10 cellular contexts compared by ENCODE assay signal in genomic region chr7:74372060-74372408, GRCh38.
A peak's percentile ranks its signal among the peaks of the same experiment; 100 is the strongest.
DNase-seq lines count a peak whose midpoint lies in the region; ATAC-seq and TF ChIP-seq lines count a peak whose summit lies in the region.
"Had no signal": no experiment of that assay in that cellular context is flagged by ENCODE, and none has a peak within 500 bp of the region (broad histone marks: within the 10 kb centered on the region; RNA-seq: fewer than 3 reads in every experiment).

No MANE protein-coding gene starts in this region.

- H3F3A ChIP-seq in smooth muscle cell (ENCODE audit: low read depth) (no peaks in the 10 kb centered on the region), GM23248 (ENCODE audit: insufficient read depth) (no peaks in the 10 kb centered on the region)

- H3K27me3 ChIP-seq in HUES6 (ENCODE audit: control insufficient read depth, insufficient read depth, low read length), result no peaks in the 10 kb centered on the region
- no peaks in the 10 kb centered on the region for H3K27me3 ChIP-seq in layer of hippocampus (ENCODE audit: control insufficient read depth, insufficient read depth, low read length)
- no peaks in the 10 kb centered on the region for H3K27me3 ChIP-seq in stomach
- H3K27me3 ChIP-seq in CD8-positive, alpha-beta memory T cell (ENCODE audit: insufficient read depth, low read length, poor library complexity, severe bottlenecking), result no peaks in the 10 kb centered on the region
- no peaks in the 10 kb centered on the region for H3K27me3 ChIP-seq in smooth muscle cell (ENCODE audit: low read depth)
- H3K27me3 ChIP-seq in GM23248 (replicated peaks; ENCODE audit: insufficient read depth), result no peaks in the 10 kb centered on the region

- H4K20me1 ChIP-seq in smooth muscle cell (ENCODE audit: low read depth), result no peaks in the 10 kb centered on the region
- no peaks in the 10 kb centered on the region for H4K20me1 ChIP-seq in GM23248 (ENCODE audit: insufficient read depth)

- H3K9me3 ChIP-seq in HUES6 (ENCODE audit: control insufficient read depth, insufficient read depth, low read depth, low read length) (no peaks in the 10 kb centered on the region), stomach (no peaks in the 10 kb centered on the region), smooth muscle cell (replicated peaks; ENCODE audit: low read depth) (no peaks in the 10 kb centered on the region), GM23248 (ENCODE audit: low read depth) (no peaks in the 10 kb centered on the region)
- no peaks in the 10 kb centered on the region for H3K9me3 ChIP-seq in CD8-positive, alpha-beta memory T cell (ENCODE audit: low read length)

- H3K27ac ChIP-seq in HUES6 (ENCODE audit: low read depth, low read length) (peak overlapping the region; percentile 47; the same call in 1 of the 2 replicates), layer of hippocampus (ENCODE audit: low read depth, low read length) (peak overlapping the region; percentile 95), stomach (peak overlapping the region in 4 of 5 donors; percentile 65 to 81 (median 68)), smooth muscle cell (ENCODE audit: low read depth) (no peak overlapping the region), GM23248 (no peak overlapping the region)
- no peak overlapping the region for H3K27ac ChIP-seq in CD8-positive, alpha-beta memory T cell (ENCODE audit: low read depth, low read length)
- H3K27ac ChIP-seq: VCaP had no signal

- peaks cover 21% of the 10 kb centered on the region; the same call in 1 of the 2 replicates for H3K4me1 ChIP-seq in HUES6 (ENCODE audit: control insufficient read depth, insufficient read depth, low read length)
- H3K4me1 ChIP-seq in stomach, result peaks cover 15 to 35% (median 24%) of the 10 kb centered on the region in 4 donors
- peaks cover 5% of the 10 kb centered on the region for H3K4me1 ChIP-seq in CD8-positive, alpha-beta memory T cell (ENCODE audit: insufficient read depth, low read length)
- H3K4me1 ChIP-seq in smooth muscle cell (ENCODE audit: low read depth), result no peaks in the 10 kb centered on the region
- H3K4me1 ChIP-seq in GM23248 (ENCODE audit: insufficient read depth), result no peaks in the 10 kb centered on the region

- H3K4me1 Mint-ChIP-seq in central memory CD8-positive, alpha-beta T cell, result peaks cover 15% of the 10 kb centered on the region
- H3K4me1 Mint-ChIP-seq in CD8-positive, alpha-beta memory T cell, result peaks cover 3 to 11% (median 11%) of the 10 kb centered on the region in 3 donors

- no peaks in the 10 kb centered on the region for H3K79me2 ChIP-seq in smooth muscle cell (ENCODE audit: low read depth)
- H3K79me2 ChIP-seq in GM23248 (ENCODE audit: insufficient read depth), result no peaks in the 10 kb centered on the region

- no peak for DNase-seq in central memory CD8-positive, alpha-beta T cell (ENCODE audit: low spot score in 2 of 2)
- no peak for DNase-seq in stomach
- DNase-seq in activated CD4-positive, alpha-beta T cell treated with anti-CD3 and anti-CD28 coated beads for 4 hours, result no peak
- DNase-seq in CD8-positive, alpha-beta memory T cell, result no peak
- no peak for DNase-seq in smooth muscle cell (lab: John Stamatoyannopoulos, UW; ENCODE audit: unreplicated experiment)
- DNase-seq in GM23248, result no peak
- DNase-seq: SHP77 treated with DMSO at 0.1 percent for 48 hours had no signal

- no peaks in the 10 kb centered on the region for H3K9me3 Mint-ChIP-seq in central memory CD8-positive, alpha-beta T cell
- H3K9me3 Mint-ChIP-seq in CD8-positive, alpha-beta memory T cell, result no peaks in the 10 kb centered on the region

- in situ Hi-C loops in GM23248 (cut with MboI), result no loop called here

- no peaks in the 10 kb centered on the region for H3K27me3 Mint-ChIP-seq in central memory CD8-positive, alpha-beta T cell
- H3K27me3 Mint-ChIP-seq in CD8-positive, alpha-beta memory T cell, result no peaks in the 10 kb centered on the region

- WGBS in stomach, 5 donors, result 35 to 54% (median 48%) methylated on average over 8 of the region's 8 CpGs
- WGBS in smooth muscle cell (ENCODE audit: low lambda C conversion rate), result 29% methylated on average over 8 of the region's 8 CpGs
- WGBS in GM23248 (ENCODE audit: low coverage in 1 of 2, low lambda C conversion rate in 2 of 2, missing lambda C conversion rate in 2 of 2), 2 experiments, result 78 to 83% methylated on average over 8 of the region's 8 CpGs

- CTCF ChIA-PET in CD8-positive, alpha-beta memory T cell (lab: Charles Lee), result no interaction called here

- peak overlapping the region; percentile 18 for H3K4me3 Mint-ChIP-seq in central memory CD8-positive, alpha-beta T cell
- H3K4me3 Mint-ChIP-seq in CD8-positive, alpha-beta memory T cell, result peak overlapping the region in 2 of 7 donors; percentile 34 to 65

- H3K9me2 ChIP-seq in GM23248 (ENCODE audit: insufficient read depth), result no peaks in the 10 kb centered on the region

- H3K9ac ChIP-seq in HUES6 (ENCODE audit: low read length), result peak overlapping the region; percentile 1
- no peak overlapping the region for H3K9ac ChIP-seq in smooth muscle cell (ENCODE audit: low read depth)
- H3K9ac ChIP-seq in GM23248, result no peak overlapping the region

- H3K27ac Mint-ChIP-seq in central memory CD8-positive, alpha-beta T cell (ENCODE audit: low read depth), result no peak overlapping the region
- peak overlapping the region in 1 of 8 donors; percentile 50 for H3K27ac Mint-ChIP-seq in CD8-positive, alpha-beta memory T cell

- ATAC-seq in central memory CD8-positive, alpha-beta T cell (replicated peaks; ENCODE audit: extremely low read depth, poor library complexity, severe bottlenecking), result no peak

- TF ChIP-seq EP300 in stomach (IDR thresholded peaks at IDR 0.05), result no peak

- intact Hi-C loops in stomach (cut with DNase I; ENCODE audit: low total_unique reads), result no loop called here

- H3K4me2 ChIP-seq in smooth muscle cell (no peak overlapping the region), GM23248 (ENCODE audit: unreplicated experiment) (no peak overlapping the region)

- no peaks in the 10 kb centered on the region for H3K36me3 Mint-ChIP-seq in central memory CD8-positive, alpha-beta T cell (ENCODE audit: insufficient read depth)
- peaks cover 0 to 3% (median 2%) of the 10 kb centered on the region in 3 donors for H3K36me3 Mint-ChIP-seq in CD8-positive, alpha-beta memory T cell

- no peak for TF ChIP-seq POLR2A in stomach (IDR thresholded peaks at IDR 0.05)

- POLR2A ChIA-PET in CD8-positive, alpha-beta memory T cell (lab: Charles Lee), result interaction anchor here (0.8 kb wide), 1 partner anchor 33 kb away, joined by 3 read pairs; no protein-coding TSS in a partner anchor

- H3K4me3 ChIP-seq in HUES6 (ENCODE audit: low read depth, low read length) (peak overlapping the region; percentile 58), stomach (peak overlapping the region in 1 of 4 donors; percentile 26), smooth muscle cell (no peak overlapping the region), GM23248 (no peak overlapping the region)
- H3K4me3 ChIP-seq in CD8-positive, alpha-beta memory T cell (ENCODE audit: low read length), result no peak overlapping the region

- H3K36me3 ChIP-seq in HUES6 (ENCODE audit: control insufficient read depth, insufficient read depth, low read length) (peaks cover 17% of the 10 kb centered on the region), stomach (peaks cover 8 to 27% (median 23%) of the 10 kb centered on the region in 4 donors), smooth muscle cell (ENCODE audit: low read depth) (no peaks in the 10 kb centered on the region), GM23248 (ENCODE audit: low read depth) (no peaks in the 10 kb centered on the region)
- no peaks in the 10 kb centered on the region for H3K36me3 ChIP-seq in CD8-positive, alpha-beta memory T cell (ENCODE audit: insufficient read depth, low read length)

- no peak for TF ChIP-seq CTCF in stomach (IDR thresholded peaks at IDR 0.05)
- TF ChIP-seq CTCF in smooth muscle cell (IDR thresholded peaks at IDR 0.05; ENCODE audit: borderline replicate concordance, insufficient read depth, poor library complexity, severe bottlenecking), result no peak

- H2AFZ ChIP-seq in smooth muscle cell (ENCODE audit: low read depth), result no peak overlapping the region
- no peak overlapping the region for H2AFZ ChIP-seq in GM23248

Comparison
In these comparisons a context has a peak if more than half of its experiments do, and no peak if none do; other contexts are left out.
1. H3K27ac ChIP-seq: peak in HUES6 (single experiment), layer of hippocampus (single experiment) and stomach (4 of 5); none in CD8-positive, alpha-beta memory T cell (single experiment), smooth muscle cell (single experiment) and GM23248 (single experiment).